In genomic region chr10:74967850-74968620, GRCh38 we compare ENCODE assay signal across 10 cellular contexts.
DNase-seq lines count a peak whose midpoint lies in the region; ATAC-seq, FAIRE-seq and TF ChIP-seq lines count a peak whose summit lies in the region.
"Had no signal": no experiment of that assay in that cellular context is flagged by ENCODE, and none has a peak within 500 bp of the region (broad histone marks: within the 10 kb centered on the region; RNA-seq: fewer than 3 reads in every experiment).

No MANE protein-coding gene starts in this region.

- H3K36me3 ChIP-seq in neuronal stem cell (replicated peaks in 1 of 2; ENCODE audit: control insufficient read depth in 2 of 2, insufficient read depth in 2 of 2, low read length in 2 of 2), result no peaks in the 10 kb centered on the region
- no peaks in the 10 kb centered on the region for H3K36me3 ChIP-seq in kidney (ENCODE audit: control insufficient read depth in 1 of 2, insufficient read depth in 2 of 2, low read length in 2 of 2)

- H3K36me3 Mint-ChIP-seq in activated CD8-positive, alpha-beta T cell treated with anti-CD3 and anti-CD28 coated beads, Interleukin-2, amount 10 ng/mL, durations not matched to agents 7 days and 5 days (ENCODE audit: low read depth), result peaks cover 19% of the 10 kb centered on the region
- peaks cover 9% of the 10 kb centered on the region for H3K36me3 Mint-ChIP-seq in natural killer cell treated with Interleukin-12 subunit alpha and Interleukin-12 subunit beta and Interleukin-15 and Interleukin-18, amount 100 ng/mL, for 72 hours

- H2BK15ac ChIP-seq in neuronal stem cell (ENCODE audit: low read length), result no peak overlapping the region

- no peak overlapping the region for H2BK120ac ChIP-seq in neuronal stem cell (ENCODE audit: low read depth, low read length)

- CTCF ChIA-PET in activated CD8-positive, alpha-beta T cell treated with anti-CD3 and anti-CD28 coated beads, Interleukin-2, amount 10 ng/mL, durations not matched to agents 7 days and 5 days (lab: Charles Lee), result interaction anchor here (0.9 to 2.0 kb wide), 10 partner anchors 8 to 230 kb away, joined by 3 to 10 read pairs (median 4); no protein-coding TSS in a partner anchor

- H3K79me1 ChIP-seq in neuronal stem cell (ENCODE audit: low read depth, low read length), result peaks cover 2% of the 10 kb centered on the region

- ATAC-seq in activated CD8-positive, alpha-beta T cell treated with anti-CD3 and anti-CD28 coated beads, Interleukin-2, amount 10 ng/mL, durations not matched to agents 7 days and 5 days, result peak; percentile 47
- no peak for ATAC-seq in natural killer cell treated with Interleukin-12 subunit alpha and Interleukin-12 subunit beta and Interleukin-15 and Interleukin-18, amount 100 ng/mL, for 72 hours

- H3K27ac ChIP-seq in neuronal stem cell (replicated peaks; ENCODE audit: low read length), result no peak overlapping the region
- H3K27ac ChIP-seq in kidney (ENCODE audit: low read depth in 2 of 2, low read length in 2 of 2), result no peak overlapping the region

- H2AFZ ChIP-seq in neuronal stem cell (ENCODE audit: low read length), result no peak overlapping the region

- DNase-seq in NCI-H2107 treated with DMSO at 0.1 percent for 48 hours (lab: John Stamatoyannopoulos, UW; ENCODE audit: unreplicated experiment), result peak; percentile 46
- DNase-seq in NCI-H2107 (lab: John Stamatoyannopoulos, UW), result no peak
- DNase-seq in NCI-H1436 (lab: John Stamatoyannopoulos, UW), result peak; percentile 71
- no peak for DNase-seq in activated CD8-positive, alpha-beta T cell treated with anti-CD3 and anti-CD28 coated beads, Interleukin-2, amount 10 ng/mL, durations not matched to agents 7 days and 5 days
- no peak for DNase-seq in natural killer cell treated with Interleukin-12 subunit alpha and Interleukin-12 subunit beta and Interleukin-15 and Interleukin-18, amount 100 ng/mL, for 72 hours (ENCODE audit: low spot score)
- DNase-seq in neuronal stem cell (ENCODE audit: low spot score), result no peak
- no peak for DNase-seq in kidney
- no peak for DNase-seq in DMS114 treated with DMSO at 0.1 percent for 48 hours (lab: John Stamatoyannopoulos, UW; ENCODE audit: unreplicated experiment)
- DNase-seq: ACHN, spleen had no signal

- H3K4me1 Mint-ChIP-seq in activated CD8-positive, alpha-beta T cell treated with anti-CD3 and anti-CD28 coated beads, Interleukin-2, amount 10 ng/mL, durations not matched to agents 7 days and 5 days (ENCODE audit: low read depth), result peaks cover 37% of the 10 kb centered on the region
- H3K4me1 Mint-ChIP-seq in natural killer cell treated with Interleukin-12 subunit alpha and Interleukin-12 subunit beta and Interleukin-15 and Interleukin-18, amount 100 ng/mL, for 72 hours (ENCODE audit: low read depth in 2 of 2), result peaks cover 40 to 50% of the 10 kb centered on the region in 2 donors

- no peak overlapping the region for H3K23ac ChIP-seq in neuronal stem cell (ENCODE audit: low read depth, low read length, poor library complexity)

- H3K4ac ChIP-seq in neuronal stem cell (ENCODE audit: low read length), result no peak overlapping the region

- H3K9me3 Mint-ChIP-seq in activated CD8-positive, alpha-beta T cell treated with anti-CD3 and anti-CD28 coated beads, Interleukin-2, amount 10 ng/mL, durations not matched to agents 7 days and 5 days (ENCODE audit: insufficient read depth), result no peaks in the 10 kb centered on the region
- no peaks in the 10 kb centered on the region for H3K9me3 Mint-ChIP-seq in natural killer cell treated with Interleukin-12 subunit alpha and Interleukin-12 subunit beta and Interleukin-15 and Interleukin-18, amount 100 ng/mL, for 72 hours

- H3K4me3 ChIP-seq in neuronal stem cell (ENCODE audit: low read length in 2 of 2), result no peak overlapping the region
- no peak overlapping the region for H3K4me3 ChIP-seq in kidney (ENCODE audit: low read length in 2 of 2)
- H3K4me3 ChIP-seq: spleen had no signal

- H3K4me2 ChIP-seq in neuronal stem cell (ENCODE audit: insufficient read depth, low read length, poor library complexity, severe bottlenecking), result no peak overlapping the region

- H2AK5ac ChIP-seq in neuronal stem cell (ENCODE audit: low read depth, low read length), result no peak overlapping the region

- H3K4me3 Mint-ChIP-seq in activated CD8-positive, alpha-beta T cell treated with anti-CD3 and anti-CD28 coated beads, Interleukin-2, amount 10 ng/mL, durations not matched to agents 7 days and 5 days, result peak overlapping the region; percentile 61
- peak overlapping the region; percentile 74 for H3K4me3 Mint-ChIP-seq in natural killer cell treated with Interleukin-12 subunit alpha and Interleukin-12 subunit beta and Interleukin-15 and Interleukin-18, amount 100 ng/mL, for 72 hours

- no CpG with 5 or more reads among the region's 5 CpGs for WGBS in neuronal stem cell (ENCODE audit: extremely low coverage in 2 of 2, insufficient read length in 2 of 2, insufficient replicate concordance in 1 of 2), 2 donors

- no peak overlapping the region for H4K91ac ChIP-seq in neuronal stem cell (ENCODE audit: low read depth, low read length, poor library complexity)

- no peak overlapping the region for H3K14ac ChIP-seq in neuronal stem cell (ENCODE audit: low read length)

- H3K27me3 Mint-ChIP-seq in activated CD8-positive, alpha-beta T cell treated with anti-CD3 and anti-CD28 coated beads, Interleukin-2, amount 10 ng/mL, durations not matched to agents 7 days and 5 days (ENCODE audit: low read depth), result no peaks in the 10 kb centered on the region
- H3K27me3 Mint-ChIP-seq in natural killer cell treated with Interleukin-12 subunit alpha and Interleukin-12 subunit beta and Interleukin-15 and Interleukin-18, amount 100 ng/mL, for 72 hours, result no peaks in the 10 kb centered on the region

- TF ChIP-seq CTCF in kidney (IDR thresholded peaks at IDR 0.05; ENCODE audit: borderline replicate concordance, extremely low read depth, insufficient read depth), result no peak

- H2BK5ac ChIP-seq in neuronal stem cell (ENCODE audit: low read length), result no peak overlapping the region

- H3K9ac ChIP-seq in neuronal stem cell (ENCODE audit: low read depth, low read length, poor library complexity), result no peak overlapping the region
- H3K9ac ChIP-seq in kidney (ENCODE audit: low read length in 2 of 2), result no peak overlapping the region

- peaks cover 2 to 20% of the 10 kb centered on the region in 2 donors for H3K4me1 ChIP-seq in neuronal stem cell (ENCODE audit: control insufficient read depth in 2 of 2, insufficient read depth in 1 of 2, low read depth in 1 of 2, low read length in 2 of 2)
- H3K4me1 ChIP-seq in kidney (ENCODE audit: control insufficient read depth in 1 of 2, insufficient read depth in 1 of 2, low read depth in 1 of 2, low read length in 2 of 2), result peaks cover 2 to 5% of the 10 kb centered on the region in 2 donors

- peaks cover 0 to 4% of the 10 kb centered on the region in 2 donors for H3K9me3 ChIP-seq in neuronal stem cell (replicated peaks in 1 of 2; ENCODE audit: control insufficient read depth in 2 of 2, insufficient read depth in 1 of 2, low read depth in 1 of 2, low read length in 2 of 2)
- H3K9me3 ChIP-seq in kidney (ENCODE audit: control insufficient read depth in 1 of 2, low read length in 2 of 2), result no peaks in the 10 kb centered on the region
- H3K9me3 ChIP-seq: spleen had no signal

- no peak for FAIRE-seq in kidney (lab: Jason Lieb, UNC)

- peak overlapping the region; percentile 86 for H3K27ac Mint-ChIP-seq in activated CD8-positive, alpha-beta T cell treated with anti-CD3 and anti-CD28 coated beads, Interleukin-2, amount 10 ng/mL, durations not matched to agents 7 days and 5 days
- peak overlapping the region; percentile 84 to 94 for H3K27ac Mint-ChIP-seq in natural killer cell treated with Interleukin-12 subunit alpha and Interleukin-12 subunit beta and Interleukin-15 and Interleukin-18, amount 100 ng/mL, for 72 hours

- no peaks in the 10 kb centered on the region for H3K27me3 ChIP-seq in neuronal stem cell (ENCODE audit: control insufficient read depth in 3 of 3, insufficient read depth in 3 of 3, low read depth in 1 of 3, low read length in 3 of 3)
- H3K27me3 ChIP-seq: spleen had no signal

- intact Hi-C loops in kidney (cut with DNase I), result no loop called here

- POLR2A ChIA-PET in activated CD8-positive, alpha-beta T cell treated with anti-CD3 and anti-CD28 coated beads, Interleukin-2, amount 10 ng/mL, durations not matched to agents 7 days and 5 days (lab: Charles Lee), result interaction anchor here (0.7 to 2.3 kb wide), 2 partner anchors 10 to 14 kb away, joined by 3 to 11 read pairs; no protein-coding TSS in a partner anchor

- H4K8ac ChIP-seq in neuronal stem cell (ENCODE audit: low read depth, low read length), result no peak overlapping the region

- H2BK12ac ChIP-seq in neuronal stem cell (ENCODE audit: low read length), result no peak overlapping the region

- no peak overlapping the region for H3K18ac ChIP-seq in neuronal stem cell (ENCODE audit: low read length)

Comparison
In these comparisons a context has a peak if more than half of its experiments do, and no peak if none do; other contexts are left out.
1. DNase-seq: peak in NCI-H2107 treated with DMSO at 0.1 percent for 48 hours (single experiment) and NCI-H1436 (single experiment); none in NCI-H2107 (single experiment), activated CD8-positive, alpha-beta T cell treated with anti-CD3 and anti-CD28 coated beads, Interleukin-2, amount 10 ng/mL, durations not matched to agents 7 days and 5 days (single experiment), natural killer cell treated with Interleukin-12 subunit alpha and Interleukin-12 subunit beta and Interleukin-15 and Interleukin-18, amount 100 ng/mL, for 72 hours (single experiment), neuronal stem cell (single experiment), kidney (single experiment) and DMS114 treated with DMSO at 0.1 percent for 48 hours (single experiment).